Comparison of ENCODE assay signal across 8 cellular contexts in the genomic region with DNA sequence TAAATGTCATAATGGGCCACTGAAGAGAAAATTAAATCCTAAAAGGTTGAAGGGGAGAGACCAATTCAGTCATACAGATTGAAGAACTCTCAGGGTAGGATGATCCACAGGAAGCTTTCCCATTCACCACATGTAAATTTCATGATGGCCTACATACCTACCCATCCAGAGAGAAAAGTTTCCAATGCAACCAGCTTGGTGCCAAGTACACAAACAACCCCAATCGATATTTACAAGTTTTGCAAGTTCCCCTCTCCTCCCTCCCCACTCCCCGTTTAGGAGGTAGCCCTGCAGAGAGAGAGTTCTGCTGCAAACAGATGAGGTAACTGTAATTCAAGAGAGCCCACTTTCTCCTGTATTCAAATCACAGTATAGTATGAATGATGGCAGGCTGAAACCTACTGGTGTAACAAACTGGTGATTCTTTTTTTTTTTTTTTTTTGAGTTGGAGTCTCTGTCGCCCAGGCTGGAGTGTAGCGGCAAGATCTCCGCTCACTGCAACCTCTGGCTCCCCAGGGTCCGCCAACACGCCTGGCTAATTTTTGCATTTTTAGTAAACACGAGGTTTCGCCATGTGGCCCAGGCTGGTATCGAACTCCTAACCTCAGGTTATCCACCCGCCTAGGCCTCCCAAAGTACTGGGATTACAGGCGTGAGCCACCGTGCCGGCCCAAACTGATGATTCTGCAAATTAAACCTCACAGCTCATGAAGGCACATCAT. TPM values are rescaled to one million over a fixed set of nuclear protein-coding genes. Genes with fewer than 3 reads are reported as not detected.
DNase-seq lines count a peak whose midpoint lies in the region; ATAC-seq and TF ChIP-seq lines count a peak whose summit lies in the region.
"Had no signal": no experiment of that assay in that cellular context is flagged by ENCODE, and none has a peak within 500 bp of the region (broad histone marks: within the 10 kb centered on the region; RNA-seq: fewer than 3 reads in every experiment).

No MANE protein-coding gene starts in this region.

- peak overlapping the region; percentile 59; the same call in 1 of the 2 replicates for H3K27ac ChIP-seq in HUES6 (ENCODE audit: low read depth, low read length)
- H3K27ac ChIP-seq in right lobe of liver: peak overlapping the region in 1 of 3 donors; percentile 34

- DNase-seq in right lobe of liver: peak in 1 of 3 donors; percentile 61
- no peak for DNase-seq in C1 segment of cervical spinal cord (lab: John Stamatoyannopoulos, UW)
- no peak for DNase-seq in LoVo (ENCODE audit: low spot score)
- no peak for DNase-seq in globus pallidus (ENCODE audit: low spot score)
- DNase-seq: uterus had no signal

- H3K4me3 ChIP-seq in HUES6 (ENCODE audit: low read depth, low read length): peak overlapping the region; percentile 34
- no peak overlapping the region for H3K4me3 ChIP-seq in right lobe of liver
- H3K4me3 ChIP-seq: uterus had no signal

- no peak for TF ChIP-seq POLR2A in right lobe of liver (IDR thresholded peaks at IDR 0.05)

- H3K9ac ChIP-seq in HUES6 (ENCODE audit: low read length): no peak overlapping the region

- no peak for TF ChIP-seq CTCF in right lobe of liver (IDR thresholded peaks at IDR 0.05)

- ATAC-seq in GM18861 (IDR thresholded peaks at IDR 0.05; ENCODE audit: unreplicated experiment): peak; percentile 31
- peak; percentile 43 for ATAC-seq in GM21619 (IDR thresholded peaks at IDR 0.05; ENCODE audit: unreplicated experiment)
- ATAC-seq in right lobe of liver: peak; percentile 86 to 91 (median 90)

- H3K4me1 ChIP-seq in HUES6 (ENCODE audit: control insufficient read depth, insufficient read depth, low read length) (peaks cover 66% of the 10 kb centered on the region), right lobe of liver (peaks cover 2 to 40% (median 19%) of the 10 kb centered on the region in 4 donors)

- H3K27me3 ChIP-seq in HUES6 (ENCODE audit: control insufficient read depth, insufficient read depth, low read length) (no peaks in the 10 kb centered on the region), right lobe of liver (no peaks in the 10 kb centered on the region)
- H3K27me3 ChIP-seq: uterus had no signal

- H3K9me3 ChIP-seq in HUES6 (ENCODE audit: control insufficient read depth, insufficient read depth, low read depth, low read length) (no peaks in the 10 kb centered on the region; the same call in 1 of the 2 replicates), right lobe of liver (no peaks in the 10 kb centered on the region)
- H3K9me3 ChIP-seq: uterus had no signal

- WGBS in right lobe of liver (ENCODE audit: insufficient coverage, low coverage, low lambda C conversion rate, missing lambda C conversion rate): 21% methylated on average over 14 of the region's 14 CpGs

- H3K36me3 ChIP-seq in HUES6 (ENCODE audit: control insufficient read depth, insufficient read depth, low read length): no peaks in the 10 kb centered on the region
- H3K36me3 ChIP-seq in right lobe of liver: no peaks in the 10 kb centered on the region
- H3K36me3 ChIP-seq: uterus had no signal

- intact Hi-C loops in right lobe of liver (cut with DNase I): no loop called here

RNA-seq across cellular contexts. Expression of a gene that starts 14.4 kb away (rescaled TPM):
- 10 to 100 TPM; 12.3 to 27.7 (median 14.6) TPM for total RNA-seq in right lobe of liver

Comparison
In these comparisons a context has a peak if more than half of its experiments do, and no peak if none do; other contexts are left out.
1. ATAC-seq: peak in every context shown above with its lines; median percentile 90 in right lobe of liver; 43 in GM21619; 31 in GM18861.